ENCODE assay signal across 28 cellular contexts in genomic region chr18:45926691-45927090, GRCh38.
"Had no signal": no experiment of that assay in that cellular context is flagged by ENCODE, and none has a peak within 500 bp of the region (broad histone marks: within the 10 kb centered on the region; RNA-seq: fewer than 3 reads in every experiment).

No MANE protein-coding gene starts in this region.

- H3K27me3 ChIP-seq: brain microvascular endothelial cell, colonic mucosa, esophagus squamous epithelium had no signal

- H3K4me1 Mint-ChIP-seq: activated B cell treated with CpG ODN at 0.5 μM for 24 hours had no signal

- H3K27ac Mint-ChIP-seq: activated B cell treated with CpG ODN at 0.5 μM for 24 hours; activated CD8-positive, alpha-beta T cell treated with anti-CD3 and anti-CD28 coated beads for 36 hours; activated naive CD8-positive, alpha-beta T cell; activated T-helper 17 cell treated with anti-CD3 and anti-CD28 coated beads, Interleukin-2, amount 50 U/mL, for 72 hours; T-helper 2 cell treated with Interferon-gamma antibody and Interleukin-4, amounts not matched to agents 5 μg/mL and 100 μg/mL, for 36 hours had no signal

- H3K9me3 Mint-ChIP-seq: activated B cell treated with CpG ODN at 0.5 μM for 24 hours; activated CD8-positive, alpha-beta T cell treated with anti-CD3 and anti-CD28 coated beads for 36 hours; activated T-cell treated with anti-CD3 and anti-CD28 coated beads, Interleukin-2, amount 50 U/mL, for 4 hours; activated T-helper 17 cell treated with anti-CD3 and anti-CD28 coated beads, Interleukin-2, amount 50 U/mL, for 72 hours; central memory CD8-positive, alpha-beta T cell; T-helper 2 cell treated with Interferon-gamma antibody and Interleukin-4, amounts not matched to agents 5 μg/mL and 100 μg/mL, for 36 hours had no signal

- ATAC-seq: activated CD4-positive, CD25-positive, alpha-beta regulatory T cell treated with anti-CD3 and anti-CD28 coated beads, Interleukin-2, amount 50 U/mL, for 24 hours; activated CD8-positive, alpha-beta T cell treated with anti-CD3 and anti-CD28 coated beads for 36 hours; activated T-cell treated with anti-CD3 and anti-CD28 coated beads, Interleukin-2, amount 50 U/mL, for 4 hours; activated T-helper 17 cell treated with anti-CD3 and anti-CD28 coated beads, Interleukin-2, amount 50 U/mL, for 72 hours; T-helper 17 cell had no signal

- H3K4me3 ChIP-seq: colonic mucosa, esophagus squamous epithelium had no signal

- H3K9me3 ChIP-seq: colonic mucosa, esophagus squamous epithelium had no signal

- DNase-seq: activated B cell treated with CpG ODN at 0.5 μM for 24 hours; activated CD4-positive, alpha-beta T cell treated with anti-CD3 and anti-CD28 coated beads for 48 hours; activated CD4-positive, alpha-beta T cell treated with anti-CD3 and anti-CD28 coated beads, Interleukin-2, amount 50 U/mL, for 1 hour; activated CD4-positive, alpha-beta T cell treated with anti-CD3 and anti-CD28 coated beads, Interleukin-2, amount 50 U/mL, for 48 hours; activated CD8-positive, alpha-beta memory T cell treated with anti-CD3 and anti-CD28 coated beads for 24 hours; activated CD8-positive, alpha-beta T cell treated with anti-CD3 and anti-CD28 coated beads for 36 hours; activated effector memory CD4-positive, alpha-beta T cell treated with Interleukin-2 at 50 U/mL for 16 hours; activated gamma-delta T cell treated with Interleukin-2 at 50 U/mL for 16 hours; activated naive CD4-positive, alpha-beta T cell treated with anti-CD3 and anti-CD28 coated beads, Interleukin-2, amount 50 U/mL, for 16 hours; activated naive CD4-positive, alpha-beta T cell treated with Interleukin-2 at 50 U/mL for 16 hours; activated T-cell treated with anti-CD3 and anti-CD28 coated beads, Interleukin-2, amount 50 U/mL, for 4 hours; amniotic stem cell; anterior cingulate cortex; brain microvascular endothelial cell; colonic mucosa; effector CD8-positive, alpha-beta T cell; esophagus squamous epithelium; glutamatergic neuron; T-helper 1 cell; T-helper 17 cell; T1000; WERI-Rb-1 had no signal

- H3K27ac ChIP-seq: brain microvascular endothelial cell, colonic mucosa, epithelial cell of prostate, esophagus squamous epithelium, WERI-Rb-1 had no signal

- H3K4me1 ChIP-seq: colonic mucosa, esophagus squamous epithelium had no signal

- H3K27me3 Mint-ChIP-seq: activated B cell treated with CpG ODN at 0.5 μM for 24 hours; activated CD8-positive, alpha-beta T cell treated with anti-CD3 and anti-CD28 coated beads for 36 hours; activated naive CD8-positive, alpha-beta T cell; activated T-helper 17 cell treated with anti-CD3 and anti-CD28 coated beads, Interleukin-2, amount 50 U/mL, for 72 hours; central memory CD8-positive, alpha-beta T cell; T-helper 17 cell had no signal

- H3K4me3 Mint-ChIP-seq: activated B cell treated with CpG ODN at 0.5 μM for 24 hours; activated CD8-positive, alpha-beta T cell treated with anti-CD3 and anti-CD28 coated beads for 36 hours; activated naive CD8-positive, alpha-beta T cell; activated T-cell treated with anti-CD3 and anti-CD28 coated beads, Interleukin-2, amount 50 U/mL, for 4 hours; activated T-helper 17 cell treated with anti-CD3 and anti-CD28 coated beads, Interleukin-2, amount 50 U/mL, for 72 hours; central memory CD8-positive, alpha-beta T cell; T-helper 2 cell treated with Interferon-gamma antibody and Interleukin-4, amounts not matched to agents 5 μg/mL and 100 μg/mL, for 36 hours had no signal
